In the genomic region with DNA sequence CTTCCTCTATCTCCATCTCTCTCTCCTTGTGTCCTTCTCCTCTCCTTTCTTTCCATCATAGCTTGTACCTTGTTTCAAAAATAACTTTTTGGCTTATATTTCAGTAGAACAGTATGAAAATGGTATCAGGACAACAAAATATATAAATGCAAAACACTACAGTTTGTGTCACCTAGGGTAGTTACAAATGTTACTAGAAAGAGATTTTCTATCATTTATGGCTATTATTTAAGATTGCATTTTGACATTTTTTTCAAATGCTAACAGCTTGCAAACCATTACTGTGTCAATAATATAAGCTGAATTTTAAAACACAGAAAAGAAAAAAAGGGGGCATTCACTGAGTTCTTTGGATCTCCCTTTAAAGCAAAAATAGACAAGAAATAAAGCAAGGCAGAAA, we compare ENCODE assay signal across 25 cellular contexts.
"Had no signal": no experiment of that assay in that cellular context is flagged by ENCODE, and none has a peak within 500 bp of the region (broad histone marks: within the 10 kb centered on the region; RNA-seq: fewer than 3 reads in every experiment).

No MANE protein-coding gene starts in this region.

- H3K4me1 Mint-ChIP-seq: endodermal cell had no signal

- H3K36me3 ChIP-seq: colonic mucosa, esophagus muscularis mucosa, esophagus squamous epithelium, gastrocnemius medialis, gastroesophageal sphincter, heart left ventricle, heart right ventricle had no signal

- H3K4me1 ChIP-seq: colonic mucosa, esophagus muscularis mucosa, esophagus squamous epithelium, foreskin keratinocyte, gastrocnemius medialis, gastroesophageal sphincter, heart left ventricle, heart right ventricle had no signal

- H3K27ac ChIP-seq: colonic mucosa, coronary artery, dorsolateral prefrontal cortex, epithelial cell of prostate, esophagus muscularis mucosa, esophagus squamous epithelium, foreskin keratinocyte, gastrocnemius medialis, gastroesophageal sphincter, heart left ventricle, heart right ventricle had no signal

- H3K27me3 Mint-ChIP-seq: dendritic cell treated with granulocyte-macrophage colony-stimulating factor and Interleukin-4, amounts not matched to agents 40 ng/mL and 50 ng/mL, for 4 days; effector memory CD8-positive, alpha-beta T cell had no signal

- H3K27me3 ChIP-seq: colonic mucosa, esophagus muscularis mucosa, esophagus squamous epithelium, gastrocnemius medialis, gastroesophageal sphincter, heart left ventricle, heart right ventricle had no signal

- DNase-seq: colonic mucosa; cortex of kidney; dermis blood vessel endothelial cell; dorsolateral prefrontal cortex; effector CD4-positive, alpha-beta T cell; effector CD8-positive, alpha-beta T cell; effector memory CD4-positive, alpha-beta T cell; effector memory CD8-positive, alpha-beta T cell; endodermal cell; erythroblast; esophagus squamous epithelium; foreskin fibroblast; foreskin keratinocyte; foreskin melanocyte; gastrocnemius medialis; glutamatergic neuron; head of caudate nucleus; heart left ventricle; heart right ventricle had no signal

- H3K4me3 Mint-ChIP-seq: dendritic cell treated with granulocyte-macrophage colony-stimulating factor and Interleukin-4, amounts not matched to agents 40 ng/mL and 50 ng/mL, for 4 days; effector memory CD8-positive, alpha-beta T cell; endodermal cell had no signal

- H3K4me3 ChIP-seq: colonic mucosa, coronary artery, dorsolateral prefrontal cortex, esophagus muscularis mucosa, esophagus squamous epithelium, gastrocnemius medialis, gastroesophageal sphincter, heart left ventricle, heart right ventricle had no signal

- ATAC-seq: effector memory CD8-positive, alpha-beta T cell; esophagus mucosa; foreskin keratinocyte; gastrocnemius medialis; gastroesophageal sphincter; heart left ventricle; heart right ventricle had no signal

- H3K27ac Mint-ChIP-seq: dendritic cell treated with granulocyte-macrophage colony-stimulating factor and Interleukin-4, amounts not matched to agents 40 ng/mL and 50 ng/mL, for 4 days; effector memory CD8-positive, alpha-beta T cell; endodermal cell had no signal

- H3K9me3 ChIP-seq: colonic mucosa, esophagus muscularis mucosa, gastrocnemius medialis, gastroesophageal sphincter had no signal
